ENCODE assay signal across 1 cellular context in the genomic region with DNA sequence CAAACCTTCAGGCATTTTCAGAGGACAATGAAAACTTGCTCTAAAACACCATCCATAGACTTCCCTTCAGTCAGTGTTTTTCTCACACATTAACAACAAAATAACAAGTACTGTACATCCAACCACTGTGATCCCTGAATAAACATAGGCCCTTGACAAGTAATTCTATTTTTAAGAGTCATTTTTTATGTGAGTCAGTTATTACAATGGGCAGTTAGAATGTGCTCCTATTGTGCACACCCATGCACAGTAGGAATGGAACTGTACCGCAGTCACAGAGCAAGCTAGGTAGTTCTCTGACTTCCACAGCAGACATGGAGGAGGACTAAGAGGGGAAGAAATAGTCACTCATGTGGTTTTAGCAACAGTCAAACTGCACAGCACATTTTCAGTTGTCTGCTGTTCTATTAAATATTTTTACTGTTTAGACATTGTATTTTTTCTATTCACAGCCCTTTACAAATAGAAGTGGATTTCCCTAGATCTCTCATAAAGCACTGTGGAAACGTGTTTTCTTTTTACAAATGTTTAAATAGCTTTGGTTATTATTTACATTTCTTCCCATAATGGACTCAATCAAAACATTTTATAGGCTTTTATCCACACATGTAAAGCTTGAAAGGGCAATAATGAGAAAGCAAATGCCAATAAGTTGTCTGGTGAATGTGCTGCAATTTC.
TF ChIP-seq lines count a peak whose summit lies in the region.

No MANE protein-coding gene starts in this region.

TF ChIP-seq in IMR-90, 13 proteins besides CTCF, POLR2A, EP300 and RAD21 (continued from another document):
- TF ChIP-seq, protein P1, sequence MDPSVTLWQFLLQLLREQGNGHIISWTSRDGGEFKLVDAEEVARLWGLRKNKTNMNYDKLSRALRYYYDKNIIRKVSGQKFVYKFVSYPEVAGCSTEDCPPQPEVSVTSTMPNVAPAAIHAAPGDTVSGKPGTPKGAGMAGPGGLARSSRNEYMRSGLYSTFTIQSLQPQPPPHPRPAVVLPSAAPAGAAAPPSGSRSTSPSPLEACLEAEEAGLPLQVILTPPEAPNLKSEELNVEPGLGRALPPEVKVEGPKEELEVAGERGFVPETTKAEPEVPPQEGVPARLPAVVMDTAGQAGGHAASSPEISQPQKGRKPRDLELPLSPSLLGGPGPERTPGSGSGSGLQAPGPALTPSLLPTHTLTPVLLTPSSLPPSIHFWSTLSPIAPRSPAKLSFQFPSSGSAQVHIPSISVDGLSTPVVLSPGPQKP (IDR thresholded peaks at IDR 0.05; ENCODE audit: borderline replicate concordance, low read depth, low read length), result no peak
- TF ChIP-seq BHLHE40 (IDR thresholded peaks at IDR 0.05; ENCODE audit: low read depth, low read length) (no peak), MXI1 (IDR thresholded peaks at IDR 0.05; ENCODE audit: borderline replicate concordance, low read depth, low read length) (no peak), RCOR1 (IDR thresholded peaks at IDR 0.05; ENCODE audit: insufficient replicate concordance, low read length) (no peak), FOS (IDR thresholded peaks at IDR 0.05; ENCODE audit: low read depth, low read length) (no peak)
